9 cellular contexts compared by ENCODE assay signal in the genomic region with DNA sequence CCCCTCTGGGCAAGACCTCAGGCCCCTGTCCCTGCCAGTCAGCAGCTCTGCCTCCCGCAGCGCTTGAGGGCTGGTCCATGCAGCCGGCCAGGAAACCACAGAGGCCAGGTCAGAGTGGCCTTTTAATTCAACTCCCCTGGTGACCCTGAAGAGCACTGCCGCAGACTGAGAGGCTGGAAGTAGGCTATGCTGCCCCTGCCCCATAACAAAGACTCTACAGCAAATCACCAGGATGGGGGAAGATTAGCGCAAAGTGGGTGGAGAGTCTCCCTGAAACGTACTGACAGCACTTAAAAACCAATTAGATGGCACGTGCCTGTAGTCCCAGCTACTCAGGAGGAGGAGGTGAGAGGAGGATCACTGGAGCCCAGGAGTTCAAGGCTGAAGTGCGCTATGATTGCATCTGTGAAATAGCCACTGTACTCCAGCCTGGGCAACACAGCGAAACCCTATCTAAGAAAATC.
DNase-seq lines count a peak whose midpoint lies in the region; ATAC-seq and TF ChIP-seq lines count a peak whose summit lies in the region.
"Had no signal": no experiment of that assay in that cellular context is flagged by ENCODE, and none has a peak within 500 bp of the region (broad histone marks: within the 10 kb centered on the region; RNA-seq: fewer than 3 reads in every experiment).

No MANE protein-coding gene starts in this region.

- no peak for ATAC-seq in activated CD8-positive, alpha-beta T cell treated with anti-CD3 and anti-CD28 coated beads for 36 hours
- ATAC-seq in activated CD8-positive, alpha-beta T cell treated with anti-CD3 and anti-CD28 coated beads, Interleukin-2, amount 10 ng/mL, durations not matched to agents 7 days and 5 days = no peak

- peak overlapping the region; percentile 30 for H3K27ac Mint-ChIP-seq in activated CD8-positive, alpha-beta T cell treated with anti-CD3 and anti-CD28 coated beads for 36 hours
- no peak overlapping the region for H3K27ac Mint-ChIP-seq in activated CD8-positive, alpha-beta T cell treated with anti-CD3 and anti-CD28 coated beads, Interleukin-2, amount 10 ng/mL, durations not matched to agents 7 days and 5 days

- CTCF ChIA-PET in activated CD8-positive, alpha-beta T cell treated with anti-CD3 and anti-CD28 coated beads for 36 hours (lab: Charles Lee) = no interaction called here
- CTCF ChIA-PET in activated CD8-positive, alpha-beta T cell treated with anti-CD3 and anti-CD28 coated beads, Interleukin-2, amount 10 ng/mL, durations not matched to agents 7 days and 5 days (lab: Charles Lee) = no interaction called here

- peaks cover 16% of the 10 kb centered on the region for H3K36me3 Mint-ChIP-seq in activated CD8-positive, alpha-beta T cell treated with anti-CD3 and anti-CD28 coated beads for 36 hours (ENCODE audit: low read depth)
- H3K36me3 Mint-ChIP-seq in activated CD8-positive, alpha-beta T cell treated with anti-CD3 and anti-CD28 coated beads, Interleukin-2, amount 10 ng/mL, durations not matched to agents 7 days and 5 days (ENCODE audit: low read depth) = peaks cover 16% of the 10 kb centered on the region

- H3K4me3 Mint-ChIP-seq in activated CD8-positive, alpha-beta T cell treated with anti-CD3 and anti-CD28 coated beads for 36 hours = no peak overlapping the region
- H3K4me3 Mint-ChIP-seq in activated CD8-positive, alpha-beta T cell treated with anti-CD3 and anti-CD28 coated beads, Interleukin-2, amount 10 ng/mL, durations not matched to agents 7 days and 5 days = no peak overlapping the region

- peaks cover 70% of the 10 kb centered on the region for H3K4me1 Mint-ChIP-seq in activated CD8-positive, alpha-beta T cell treated with anti-CD3 and anti-CD28 coated beads for 36 hours (ENCODE audit: low read depth)
- H3K4me1 Mint-ChIP-seq in activated CD8-positive, alpha-beta T cell treated with anti-CD3 and anti-CD28 coated beads, Interleukin-2, amount 10 ng/mL, durations not matched to agents 7 days and 5 days (ENCODE audit: low read depth) = peaks cover 66% of the 10 kb centered on the region

- no peaks in the 10 kb centered on the region for H3K27me3 Mint-ChIP-seq in activated CD8-positive, alpha-beta T cell treated with anti-CD3 and anti-CD28 coated beads for 36 hours
- no peaks in the 10 kb centered on the region for H3K27me3 Mint-ChIP-seq in activated CD8-positive, alpha-beta T cell treated with anti-CD3 and anti-CD28 coated beads, Interleukin-2, amount 10 ng/mL, durations not matched to agents 7 days and 5 days (ENCODE audit: low read depth)

- POLR2A ChIA-PET in activated CD8-positive, alpha-beta T cell treated with anti-CD3 and anti-CD28 coated beads for 36 hours (lab: Charles Lee) = no interaction called here
- POLR2A ChIA-PET in activated CD8-positive, alpha-beta T cell treated with anti-CD3 and anti-CD28 coated beads, Interleukin-2, amount 10 ng/mL, durations not matched to agents 7 days and 5 days (lab: Charles Lee) = no interaction called here

- H3K27ac ChIP-seq in transverse colon = peak overlapping the region; percentile 86 to 90 (median 88)

- H3K9me3 Mint-ChIP-seq in activated CD8-positive, alpha-beta T cell treated with anti-CD3 and anti-CD28 coated beads for 36 hours = no peaks in the 10 kb centered on the region
- no peaks in the 10 kb centered on the region for H3K9me3 Mint-ChIP-seq in activated CD8-positive, alpha-beta T cell treated with anti-CD3 and anti-CD28 coated beads, Interleukin-2, amount 10 ng/mL, durations not matched to agents 7 days and 5 days (ENCODE audit: insufficient read depth)

- 67 to 100% methylated on average over 2 to 9 of the region's 9 CpGs for WGBS in transverse colon (ENCODE audit: low coverage in 1 of 2), 2 donors

- no peak for TF ChIP-seq POLR2A in transverse colon (IDR thresholded peaks at IDR 0.05)

- no peak for DNase-seq in activated CD8-positive, alpha-beta T cell treated with anti-CD3 and anti-CD28 coated beads for 36 hours
- DNase-seq in activated CD8-positive, alpha-beta T cell treated with anti-CD3 and anti-CD28 coated beads, Interleukin-2, amount 10 ng/mL, durations not matched to agents 7 days and 5 days = no peak
- peak; percentile 46 for DNase-seq in SW480 (ENCODE audit: low spot score)
- DNase-seq in iris pigment epithelial cell (ENCODE audit: low read depth) = peak; percentile 28
- DNase-seq in transverse colon = no peak
- no peak for DNase-seq in activated gamma-delta T cell treated with Interleukin-2 at 50 U/mL for 16 hours
- DNase-seq in NCI-H446 (lab: John Stamatoyannopoulos, UW) = no peak
- DNase-seq in stimulated activated CD4-positive, alpha-beta T cell treated with anti-CD3 and anti-CD28 coated beads, Interleukin-12 subunit alpha, Interleukin-12 subunit beta, amount 100 ng/mL, for 4 hours = no peak
- DNase-seq: activated T-cell treated with anti-CD3 and anti-CD28 coated beads, Interleukin-2, amount 50 U/mL, for 48 hours had no signal

- H3K4me3 ChIP-seq in transverse colon = no peak overlapping the region

- no peaks in the 10 kb centered on the region for H3K27me3 ChIP-seq in transverse colon

- H3K4me1 ChIP-seq in transverse colon = peaks cover 87 to 100% (median 96%) of the 10 kb centered on the region in 4 donors

- no peak for TF ChIP-seq EP300 in transverse colon (IDR thresholded peaks at IDR 0.05; ENCODE audit: low read depth)

- H3K9me3 ChIP-seq in transverse colon = no peaks in the 10 kb centered on the region

- no peak for TF ChIP-seq CTCF in activated CD8-positive, alpha-beta T cell treated with anti-CD3 and anti-CD28 coated beads for 36 hours (IDR thresholded peaks at IDR 0.05)
- no peak for TF ChIP-seq CTCF in transverse colon (IDR thresholded peaks at IDR 0.05)

- in situ Hi-C loops in transverse colon (cut with MboI; ENCODE audit: low pct_ligation_motif_present in 1 of 4, low pct_unique_long_range_greater_than_20kb in 1 of 4, low sequenced_read_pairs in 3 of 4) = no loop called here

- intact Hi-C loops in activated CD8-positive, alpha-beta T cell treated with anti-CD3 and anti-CD28 coated beads for 36 hours (cut with micrococcal nuclease) = no loop called here
- intact Hi-C loops in transverse colon (cut with DNase I; ENCODE audit: low total_unique reads) = no loop called here

- H3K36me3 ChIP-seq in transverse colon = no peaks in the 10 kb centered on the region

Comparison
In these comparisons a context has a peak if more than half of its experiments do, and no peak if none do; other contexts are left out.
1. DNase-seq: peak in SW480 (single experiment) and iris pigment epithelial cell (single experiment); none in activated CD8-positive, alpha-beta T cell treated with anti-CD3 and anti-CD28 coated beads for 36 hours (single experiment), activated CD8-positive, alpha-beta T cell treated with anti-CD3 and anti-CD28 coated beads, Interleukin-2, amount 10 ng/mL, durations not matched to agents 7 days and 5 days (single experiment), transverse colon (single experiment), activated gamma-delta T cell treated with Interleukin-2 at 50 U/mL for 16 hours (single experiment), NCI-H446 (0 of 2) and stimulated activated CD4-positive, alpha-beta T cell treated with anti-CD3 and anti-CD28 coated beads, Interleukin-12 subunit alpha, Interleukin-12 subunit beta, amount 100 ng/mL, for 4 hours (single experiment).